Comparison of ENCODE assay signal across 11 cellular contexts in the genomic region with DNA sequence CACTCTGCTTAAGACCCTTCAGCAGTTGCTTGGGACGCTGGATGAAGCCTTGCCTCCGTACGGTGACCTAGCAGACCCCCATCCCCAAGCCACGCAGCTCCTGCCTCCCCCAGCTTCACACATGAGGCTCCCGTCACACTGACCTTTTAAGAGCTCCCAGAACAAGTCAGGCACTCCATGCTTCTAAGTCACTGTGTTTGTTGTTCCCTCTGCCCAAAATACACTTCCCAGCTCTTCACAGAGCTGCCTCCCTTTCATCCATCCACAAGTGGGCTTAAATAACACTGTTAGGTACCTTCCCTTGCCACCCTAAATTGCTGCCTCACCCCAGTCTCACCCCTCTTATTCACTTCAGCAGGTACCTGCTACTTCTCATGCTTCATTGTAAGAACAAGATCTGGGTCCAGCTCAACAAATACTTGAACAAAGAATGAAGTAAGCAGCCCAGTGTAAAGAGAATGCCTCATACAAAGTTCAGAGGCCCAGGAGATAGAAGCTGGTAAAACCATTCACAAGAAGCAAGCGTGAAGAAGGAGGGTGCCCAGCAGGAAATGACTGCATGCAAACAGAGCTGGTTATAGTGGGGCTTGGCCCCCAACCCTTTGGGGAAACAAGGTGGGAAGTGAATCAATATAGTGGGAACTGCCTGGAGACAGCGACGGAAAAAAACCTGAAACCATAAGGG. TPM values are rescaled to one million over a fixed set of nuclear protein-coding genes. Genes with fewer than 3 reads are reported as not detected.
A peak's percentile ranks its signal among the peaks of the same experiment; 100 is the strongest.
DNase-seq lines count a peak whose midpoint lies in the region; ATAC-seq and TF ChIP-seq lines count a peak whose summit lies in the region.
"Had no signal": no experiment of that assay in that cellular context is flagged by ENCODE, and none has a peak within 500 bp of the region (broad histone marks: within the 10 kb centered on the region; RNA-seq: fewer than 3 reads in every experiment).

No MANE protein-coding gene starts in this region.

- H3K36me3 Mint-ChIP-seq in dendritic cell treated with granulocyte-macrophage colony-stimulating factor and Interleukin-4, amounts not matched to agents 40 ng/mL and 50 ng/mL, for 4 days (ENCODE audit: low read depth): peaks cover 66% of the 10 kb centered on the region

- H3K4me3 ChIP-seq in SK-N-SH (ENCODE audit: low read depth in 2 of 2, low read length in 1 of 2): no peak overlapping the region
- H3K4me3 ChIP-seq in neutrophil (ENCODE audit: low read depth in 1 of 2, low read length in 1 of 2): no peak overlapping the region

- no peaks in the 10 kb centered on the region for H3K9me2 ChIP-seq in SK-N-SH

- peaks cover 23 to 28% of the 10 kb centered on the region in 2 experiments for H3K4me1 ChIP-seq in SK-N-SH (ENCODE audit: control insufficient read depth in 1 of 2, insufficient read depth in 2 of 2, low read depth in 1 of 2, low read length in 1 of 2)
- peaks cover 52 to 69% of the 10 kb centered on the region in 2 experiments for H3K4me1 ChIP-seq in neutrophil (ENCODE audit: control insufficient read depth in 1 of 2, insufficient read depth in 1 of 2, low read depth in 1 of 2, low read length in 1 of 2)

- H2AFZ ChIP-seq in SK-N-SH (ENCODE audit: low read depth): no peak overlapping the region

- H4K20me1 ChIP-seq in SK-N-SH (ENCODE audit: insufficient read depth): peaks cover 70% of the 10 kb centered on the region

- TF ChIP-seq RAD21 in SK-N-SH (IDR thresholded peaks at IDR 0.05; ENCODE audit: low read length): no peak

- DNase-seq in SK-N-SH (no peak), NCI-H187 (lab: John Stamatoyannopoulos, UW) (peak; percentile 45 to 52), NCI-H524 treated with DMSO at 0.1 percent for 48 hours (lab: John Stamatoyannopoulos, UW) (no peak)
- DNase-seq: foreskin melanocyte; NCI-H446; stimulated activated CD4-positive, alpha-beta T cell treated with anti-CD3 and anti-CD28 coated beads, Interleukin-4, amount 100 ng/mL, for 24 hours had no signal

- CTCF ChIA-PET in SK-N-SH (lab: Yijun Ruan, JAX): interaction anchor here (0.7 kb wide), 1 partner anchor 12 kb away, joined by 3 read pairs; no protein-coding TSS in a partner anchor

- intact Hi-C loops in dendritic cell treated with granulocyte-macrophage colony-stimulating factor and Interleukin-4, amounts not matched to agents 40 ng/mL and 50 ng/mL, for 4 days (cut with micrococcal nuclease): no loop called here

- no peak overlapping the region for H3K9ac ChIP-seq in SK-N-SH

- peaks cover 5 to 41% of the 10 kb centered on the region in 2 experiments for H3K36me3 ChIP-seq in SK-N-SH (replicated peaks in 1 of 2; ENCODE audit: control insufficient read depth in 1 of 2, insufficient read depth in 2 of 2, low read length in 1 of 2)
- H3K36me3 ChIP-seq in neutrophil: no peaks in the 10 kb centered on the region

- H3K4me3 Mint-ChIP-seq in dendritic cell treated with granulocyte-macrophage colony-stimulating factor and Interleukin-4, amounts not matched to agents 40 ng/mL and 50 ng/mL, for 4 days: no peak overlapping the region

- 0 out of 2 replicates have a peak overlapping the region, but pooled peaks have one; percentile 17 for H3K4me2 ChIP-seq in SK-N-SH

- peaks cover 63% of the 10 kb centered on the region for H3K4me1 Mint-ChIP-seq in dendritic cell treated with granulocyte-macrophage colony-stimulating factor and Interleukin-4, amounts not matched to agents 40 ng/mL and 50 ng/mL, for 4 days (ENCODE audit: low read depth)

- no peaks in the 10 kb centered on the region for H3K27me3 Mint-ChIP-seq in dendritic cell treated with granulocyte-macrophage colony-stimulating factor and Interleukin-4, amounts not matched to agents 40 ng/mL and 50 ng/mL, for 4 days

- WGBS in SK-N-SH (ENCODE audit: low lambda C conversion rate): 92% methylated on average over 7 of the region's 8 CpGs

- no peaks in the 10 kb centered on the region for H3K27me3 ChIP-seq in SK-N-SH (ENCODE audit: insufficient read depth)
- H3K27me3 ChIP-seq in neutrophil: no peaks in the 10 kb centered on the region

- no peaks in the 10 kb centered on the region for H3K9me3 Mint-ChIP-seq in dendritic cell treated with granulocyte-macrophage colony-stimulating factor and Interleukin-4, amounts not matched to agents 40 ng/mL and 50 ng/mL, for 4 days

- H3F3A ChIP-seq in SK-N-SH (replicated peaks; ENCODE audit: insufficient read depth): peaks cover 9% of the 10 kb centered on the region

- POLR2A ChIA-PET in SK-N-SH (lab: Yijun Ruan, JAX): no interaction called here

- ATAC-seq in SK-N-SH treated with all-trans-retinoic acid at 6 μM for 48 hours (no peak), GM21786 (IDR thresholded peaks at IDR 0.05; ENCODE audit: unreplicated experiment) (no peak), HG02981 (IDR thresholded peaks at IDR 0.05; ENCODE audit: unreplicated experiment) (no peak)

- H3K79me2 ChIP-seq in SK-N-SH (ENCODE audit: insufficient read depth): peaks cover 100% of the 10 kb centered on the region

- H3K27ac Mint-ChIP-seq in dendritic cell treated with granulocyte-macrophage colony-stimulating factor and Interleukin-4, amounts not matched to agents 40 ng/mL and 50 ng/mL, for 4 days: peak overlapping the region; percentile 17

- H3K27ac ChIP-seq in SK-N-SH (ENCODE audit: low read depth in 2 of 2, low read length in 1 of 2) (no peak overlapping the region), neutrophil (peak overlapping the region; percentile 41)

- H3K9me3 ChIP-seq in SK-N-SH (no peaks in the 10 kb centered on the region), neutrophil (no peaks in the 10 kb centered on the region)

- TF ChIP-seq CTCF in SK-N-SH (IDR thresholded peaks at IDR 0.05) (no peak), neutrophil (IDR thresholded peaks at IDR 0.05) (no peak)

- TF ChIP-seq EP300 in SK-N-SH (IDR thresholded peaks at IDR 0.05; ENCODE audit: borderline replicate concordance in 1 of 2, low read depth in 1 of 2, low read length in 1 of 2): no peak

TF ChIP-seq in SK-N-SH, 30 proteins besides CTCF, POLR2A, EP300 and RAD21 (continues in another document):
- TF ChIP-seq NRF1 (IDR thresholded peaks at IDR 0.05; ENCODE audit: low read depth, low read length): no peak
- no peak for TF ChIP-seq MXI1 (IDR thresholded peaks at IDR 0.05; ENCODE audit: low read depth, low read length)
- TF ChIP-seq, protein P1, sequence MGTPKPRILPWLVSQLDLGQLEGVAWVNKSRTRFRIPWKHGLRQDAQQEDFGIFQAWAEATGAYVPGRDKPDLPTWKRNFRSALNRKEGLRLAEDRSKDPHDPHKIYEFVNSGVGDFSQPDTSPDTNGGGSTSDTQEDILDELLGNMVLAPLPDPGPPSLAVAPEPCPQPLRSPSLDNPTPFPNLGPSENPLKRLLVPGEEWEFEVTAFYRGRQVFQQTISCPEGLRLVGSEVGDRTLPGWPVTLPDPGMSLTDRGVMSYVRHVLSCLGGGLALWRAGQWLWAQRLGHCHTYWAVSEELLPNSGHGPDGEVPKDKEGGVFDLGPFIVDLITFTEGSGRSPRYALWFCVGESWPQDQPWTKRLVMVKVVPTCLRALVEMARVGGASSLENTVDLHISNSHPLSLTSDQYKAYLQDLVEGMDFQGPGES (IDR thresholded peaks at IDR 0.05; ENCODE audit: low read depth, low read length): no peak
- TF ChIP-seq GATA2 (CRISPR knock-in tag; IDR thresholded peaks at IDR 0.05): no peak
- TF ChIP-seq FOXM1 (IDR thresholded peaks at IDR 0.05; ENCODE audit: low read depth): no peak

TF ChIP-seq in SK-N-SH treated with all-trans-retinoic acid at 6 μM for 48 hours, 23 proteins besides CTCF, POLR2A, EP300 and RAD21 (continues in another document):
- TF ChIP-seq TOX (CRISPR knock-in tag; IDR thresholded peaks at IDR 0.05; ENCODE audit: borderline replicate concordance) (no peak), ESRRG (CRISPR knock-in tag; IDR thresholded peaks at IDR 0.05) (no peak), ZFP3 (CRISPR knock-in tag; IDR thresholded peaks at IDR 0.05) (no peak), TCF4 (CRISPR knock-in tag; IDR thresholded peaks at IDR 0.05; ENCODE audit: borderline replicate concordance) (no peak)
- TF ChIP-seq, protein P2, sequence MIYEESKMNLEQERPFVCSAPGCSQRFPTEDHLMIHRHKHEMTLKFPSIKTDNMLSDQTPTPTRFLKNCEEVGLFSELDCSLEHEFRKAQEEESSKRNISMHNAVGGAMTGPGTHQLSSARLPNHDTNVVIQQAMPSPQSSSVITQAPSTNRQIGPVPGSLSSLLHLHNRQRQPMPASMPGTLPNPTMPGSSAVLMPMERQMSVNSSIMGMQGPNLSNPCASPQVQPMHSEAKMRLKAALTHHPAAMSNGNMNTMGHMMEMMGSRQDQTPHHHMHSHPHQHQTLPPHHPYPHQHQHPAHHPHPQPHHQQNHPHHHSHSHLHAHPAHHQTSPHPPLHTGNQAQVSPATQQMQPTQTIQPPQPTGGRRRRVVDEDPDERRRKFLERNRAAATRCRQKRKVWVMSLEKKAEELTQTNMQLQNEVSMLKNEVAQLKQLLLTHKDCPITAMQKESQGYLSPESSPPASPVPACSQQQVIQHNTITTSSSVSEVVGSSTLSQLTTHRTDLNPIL (CRISPR knock-in tag; IDR thresholded peaks at IDR 0.05; ENCODE audit: low read depth): no peak
- TF ChIP-seq, protein P3, sequence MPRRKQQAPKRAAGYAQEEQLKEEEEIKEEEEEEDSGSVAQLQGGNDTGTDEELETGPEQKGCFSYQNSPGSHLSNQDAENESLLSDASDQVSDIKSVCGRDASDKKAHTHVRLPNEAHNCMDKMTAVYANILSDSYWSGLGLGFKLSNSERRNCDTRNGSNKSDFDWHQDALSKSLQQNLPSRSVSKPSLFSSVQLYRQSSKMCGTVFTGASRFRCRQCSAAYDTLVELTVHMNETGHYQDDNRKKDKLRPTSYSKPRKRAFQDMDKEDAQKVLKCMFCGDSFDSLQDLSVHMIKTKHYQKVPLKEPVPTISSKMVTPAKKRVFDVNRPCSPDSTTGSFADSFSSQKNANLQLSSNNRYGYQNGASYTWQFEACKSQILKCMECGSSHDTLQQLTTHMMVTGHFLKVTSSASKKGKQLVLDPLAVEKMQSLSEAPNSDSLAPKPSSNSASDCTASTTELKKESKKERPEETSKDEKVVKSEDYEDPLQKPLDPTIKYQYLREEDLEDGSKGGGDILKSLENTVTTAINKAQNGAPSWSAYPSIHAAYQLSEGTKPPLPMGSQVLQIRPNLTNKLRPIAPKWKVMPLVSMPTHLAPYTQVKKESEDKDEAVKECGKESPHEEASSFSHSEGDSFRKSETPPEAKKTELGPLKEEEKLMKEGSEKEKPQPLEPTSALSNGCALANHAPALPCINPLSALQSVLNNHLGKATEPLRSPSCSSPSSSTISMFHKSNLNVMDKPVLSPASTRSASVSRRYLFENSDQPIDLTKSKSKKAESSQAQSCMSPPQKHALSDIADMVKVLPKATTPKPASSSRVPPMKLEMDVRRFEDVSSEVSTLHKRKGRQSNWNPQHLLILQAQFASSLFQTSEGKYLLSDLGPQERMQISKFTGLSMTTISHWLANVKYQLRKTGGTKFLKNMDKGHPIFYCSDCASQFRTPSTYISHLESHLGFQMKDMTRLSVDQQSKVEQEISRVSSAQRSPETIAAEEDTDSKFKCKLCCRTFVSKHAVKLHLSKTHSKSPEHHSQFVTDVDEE (CRISPR knock-in tag; IDR thresholded peaks at IDR 0.05): no peak

RNA-seq across cellular contexts. Expression of a gene that starts 5.8 kb away (rescaled TPM):
- polyA plus RNA-seq in SK-N-SH (2012; rRNA removed): 31.9 and 38.7 TPM in 2 replicates
- 39.8 and 48.0 TPM in 2 replicates for polyA plus RNA-seq in SK-N-SH (2012; cell fraction: cytosol; rRNA removed)
- 71.8 and 77.3 TPM in 2 replicates for polyA plus RNA-seq in SK-N-SH (2012; cell fraction: nucleus; rRNA removed)

RNA-seq across cellular contexts. Expression of a gene that starts 48.6 kb away (rescaled TPM):
- polyA plus RNA-seq in SK-N-SH (2012; rRNA removed): 37.0 and 39.6 TPM in 2 replicates
- polyA plus RNA-seq in SK-N-SH (2012; cell fraction: cytosol; rRNA removed): 27.5 and 32.6 TPM in 2 replicates
- 39.7 and 55.5 TPM in 2 replicates for polyA plus RNA-seq in SK-N-SH (2012; cell fraction: nucleus; rRNA removed)

Comparison
In these comparisons a context has a peak if more than half of its experiments do, and no peak if none do; other contexts are left out.
1. DNase-seq: peak in NCI-H187 (2 of 2); none in SK-N-SH (single experiment) and NCI-H524 treated with DMSO at 0.1 percent for 48 hours (single experiment).